Comparison of ENCODE assay signal across 27 cellular contexts in the genomic region with DNA sequence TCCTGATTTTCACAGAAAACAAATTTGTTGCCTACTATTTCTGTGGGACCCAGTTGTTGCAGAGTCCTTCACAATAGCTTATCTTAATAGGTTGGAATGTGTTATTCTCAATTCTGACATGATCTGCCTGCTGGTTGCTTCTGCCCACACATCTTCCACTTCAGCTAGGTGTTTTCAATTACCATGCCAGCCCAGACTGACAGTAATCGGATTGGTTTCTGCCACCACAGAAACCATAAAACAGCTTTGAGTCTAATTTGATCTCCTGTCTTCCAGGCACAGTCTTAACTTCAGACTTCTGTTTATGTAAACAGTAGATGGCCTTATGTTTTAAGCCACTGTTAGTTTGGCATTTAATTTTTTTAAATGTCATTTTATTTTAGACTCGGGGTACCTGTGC.
"Had no signal": no experiment of that assay in that cellular context is flagged by ENCODE, and none has a peak within 500 bp of the region (broad histone marks: within the 10 kb centered on the region; RNA-seq: fewer than 3 reads in every experiment).

No MANE protein-coding gene starts in this region.

- H3K27ac Mint-ChIP-seq: activated CD4-positive, alpha-beta memory T cell treated with anti-CD3 and anti-CD28 coated beads, Interleukin-2, amount 10 ng/mL, durations not matched to agents 7 days and 5 days; activated CD4-positive, alpha-beta T cell treated with anti-CD3 and anti-CD28 coated beads for 36 hours; activated naive CD4-positive, alpha-beta T cell treated with anti-CD3 and anti-CD28 coated beads for 36 hours; activated naive CD8-positive, alpha-beta T cell; T-cell had no signal

- H3K27me3 ChIP-seq: brain microvascular endothelial cell, cardiac muscle cell had no signal

- H3K36me3 Mint-ChIP-seq: T-cell had no signal

- H3K4me3 Mint-ChIP-seq: activated CD4-positive, alpha-beta memory T cell treated with anti-CD3 and anti-CD28 coated beads, Interleukin-2, amount 10 ng/mL, durations not matched to agents 7 days and 5 days; activated CD4-positive, alpha-beta T cell treated with anti-CD3 and anti-CD28 coated beads for 36 hours; activated naive CD4-positive, alpha-beta T cell treated with anti-CD3 and anti-CD28 coated beads for 36 hours; activated naive CD8-positive, alpha-beta T cell; T-cell had no signal

- H3K4me1 Mint-ChIP-seq: activated CD4-positive, alpha-beta memory T cell treated with anti-CD3 and anti-CD28 coated beads, Interleukin-2, amount 10 ng/mL, durations not matched to agents 7 days and 5 days; T-cell had no signal

- H3K36me3 ChIP-seq: brain microvascular endothelial cell, cardiac muscle cell had no signal

- H3K27ac ChIP-seq: brain microvascular endothelial cell, cardiac muscle cell, SK-N-MC, VCaP had no signal

- H3K27me3 Mint-ChIP-seq: activated naive CD8-positive, alpha-beta T cell had no signal

- DNase-seq: activated CD4-positive, alpha-beta memory T cell treated with anti-CD3 and anti-CD28 coated beads, Interleukin-2, amount 10 ng/mL, durations not matched to agents 7 days and 5 days; activated CD4-positive, alpha-beta T cell treated with anti-CD3 and anti-CD28 coated beads for 36 hours; activated CD4-positive, alpha-beta T cell treated with anti-CD3 and anti-CD28 coated beads, Interleukin-2, amount 50 U/mL, for 1 hour; activated CD8-positive, alpha-beta memory T cell treated with anti-CD3 and anti-CD28 coated beads, Interleukin-2, amount 50 U/mL, for 48 hours; activated gamma-delta T cell; activated naive CD4-positive, alpha-beta T cell treated with anti-CD3 and anti-CD28 coated beads for 36 hours; activated T-cell treated with anti-CD3 and anti-CD28 coated beads, Interleukin-2, amount 50 U/mL, for 1 hour; amygdala; brain microvascular endothelial cell; KG1; MV-4-11; NCI-H1092 treated with DMSO at 0.1 percent for 48 hours; NCI-H1417 treated with DMSO at 0.1 percent for 48 hours; NCI-H1694; NCI-H2029; NCI-H2107; NCI-H446; NCI-H524; OCI-M1; RPMI8226; T-cell had no signal

- H3K4me3 ChIP-seq: cardiac muscle cell, SK-N-MC had no signal

- H3K9me3 Mint-ChIP-seq: activated CD4-positive, alpha-beta memory T cell treated with anti-CD3 and anti-CD28 coated beads, Interleukin-2, amount 10 ng/mL, durations not matched to agents 7 days and 5 days; activated naive CD4-positive, alpha-beta T cell treated with anti-CD3 and anti-CD28 coated beads for 36 hours; T-cell had no signal

- ATAC-seq: activated CD4-positive, alpha-beta T cell treated with anti-CD3 and anti-CD28 coated beads for 36 hours; Panc1; Right ventricle myocardium inferior; T-cell had no signal
